In genomic region chrX:149365061-149365460, GRCh38 we compare ENCODE assay signal across 29 cellular contexts.
DNase-seq lines count a peak whose midpoint lies in the region; ATAC-seq, FAIRE-seq and TF ChIP-seq lines count a peak whose summit lies in the region.
"Had no signal": no experiment of that assay in that cellular context is flagged by ENCODE, and none has a peak within 500 bp of the region (broad histone marks: within the 10 kb centered on the region; RNA-seq: fewer than 3 reads in every experiment).

No MANE protein-coding gene starts in this region.

- no peak overlapping the region for H3K4me3 ChIP-seq in bronchial epithelial cell (ENCODE audit: low read depth, low read length)
- H3K4me3 ChIP-seq: adrenal gland, colonic mucosa, neural progenitor cell, spleen, stomach, thyroid gland had no signal

- FAIRE-seq in RCC 7860 (lab: Jason Lieb, UNC) = peak; percentile 96
- FAIRE-seq in bronchial epithelial cell (lab: Jason Lieb, UNC) = no peak
- no peak for FAIRE-seq in urothelium cell line (lab: Jason Lieb, UNC)
- FAIRE-seq: GM19239 had no signal

- H3K36me3 Mint-ChIP-seq in activated naive CD4-positive, alpha-beta T cell treated with anti-CD3 and anti-CD28 coated beads for 36 hours (ENCODE audit: low read depth) = no peaks in the 10 kb centered on the region
- H3K36me3 Mint-ChIP-seq: activated naive CD4-positive, alpha-beta T cell treated with anti-CD3 and anti-CD28 coated beads, Interleukin-2, amount 10 ng/mL, durations not matched to agents 7 days and 5 days; CD14-positive monocyte; immature natural killer cell; neural progenitor cell had no signal

- ATAC-seq in HG02852 (IDR thresholded peaks at IDR 0.05; ENCODE audit: unreplicated experiment) = no peak
- ATAC-seq: activated CD4-positive, alpha-beta T cell treated with anti-CD3 and anti-CD28 coated beads for 36 hours; activated CD8-positive, alpha-beta T cell treated with anti-CD3 and anti-CD28 coated beads for 36 hours; left lobe of liver; right cardiac atrium had no signal

- H3K36me3 ChIP-seq in bronchial epithelial cell (ENCODE audit: control insufficient read depth, insufficient read depth, low read length) = no peaks in the 10 kb centered on the region
- H3K36me3 ChIP-seq: adrenal gland, colonic mucosa, neural progenitor cell, spleen, stomach, thyroid gland had no signal

- CTCF ChIA-PET in activated naive CD4-positive, alpha-beta T cell treated with anti-CD3 and anti-CD28 coated beads for 36 hours (lab: Charles Lee) = interaction anchor here (0.7 kb wide), 1 partner anchor 106 kb away, joined by 3 read pairs; no protein-coding TSS in a partner anchor

- no peak for TF ChIP-seq CTCF in bronchial epithelial cell (IDR thresholded peaks at IDR 0.05; ENCODE audit: insufficient read depth, low read length, severe bottlenecking)

- no peaks in the 10 kb centered on the region for H3K4me1 Mint-ChIP-seq in activated naive CD4-positive, alpha-beta T cell treated with anti-CD3 and anti-CD28 coated beads for 36 hours (ENCODE audit: low read depth)
- H3K4me1 Mint-ChIP-seq: activated CD4-positive, alpha-beta T cell treated with anti-CD3 and anti-CD28 coated beads for 36 hours; activated naive CD4-positive, alpha-beta T cell treated with anti-CD3 and anti-CD28 coated beads, Interleukin-2, amount 10 ng/mL, durations not matched to agents 7 days and 5 days; CD14-positive monocyte; immature natural killer cell had no signal

- DNase-seq in EL (peak; percentile 26), RCC 7860 (ENCODE audit: low spot score) (peak; percentile 76), bronchial epithelial cell (ENCODE audit: low read depth) (peak; percentile 0), urothelium cell line (ENCODE audit: low spot score) (peak; percentile 11)
- DNase-seq in activated naive CD4-positive, alpha-beta T cell treated with anti-CD3 and anti-CD28 coated beads for 36 hours = no peak
- no peak for DNase-seq in activated CD4-positive, CD25-positive, alpha-beta regulatory T cell (lab: John Stamatoyannopoulos, UW)
- DNase-seq: activated CD4-positive, alpha-beta T cell treated with anti-CD3 and anti-CD28 coated beads for 36 hours; activated CD8-positive, alpha-beta memory T cell treated with anti-CD3 and anti-CD28 coated beads, Interleukin-2, amount 50 U/mL, for 48 hours; activated CD8-positive, alpha-beta T cell treated with anti-CD3 and anti-CD28 coated beads for 36 hours; activated naive CD4-positive, alpha-beta T cell treated with anti-CD3 and anti-CD28 coated beads, Interleukin-2, amount 10 ng/mL, durations not matched to agents 7 days and 5 days; adrenal gland; colonic mucosa; effector CD8-positive, alpha-beta T cell; H7; immature natural killer cell; NCI-H1436; NCI-H345; right cardiac atrium; SHP77; spleen; stimulated activated CD8-positive, alpha-beta memory T cell treated with anti-CD3 and anti-CD28 coated beads, Interleukin-4, amount 100 ng/mL, for 48 hours; stomach; thyroid gland had no signal

- intact Hi-C loops in activated naive CD4-positive, alpha-beta T cell treated with anti-CD3 and anti-CD28 coated beads for 36 hours (cut with micrococcal nuclease) = no loop called here

- no peaks in the 10 kb centered on the region for H3K27me3 ChIP-seq in bronchial epithelial cell (ENCODE audit: control insufficient read depth, insufficient read depth, low read length)
- H3K27me3 ChIP-seq: adrenal gland, colonic mucosa, neural progenitor cell, stomach, thyroid gland had no signal

- H3K27ac Mint-ChIP-seq in activated naive CD4-positive, alpha-beta T cell treated with anti-CD3 and anti-CD28 coated beads for 36 hours = no peak overlapping the region
- H3K27ac Mint-ChIP-seq: activated CD4-positive, alpha-beta T cell treated with anti-CD3 and anti-CD28 coated beads for 36 hours; activated CD8-positive, alpha-beta T cell treated with anti-CD3 and anti-CD28 coated beads for 36 hours; activated naive CD4-positive, alpha-beta T cell treated with anti-CD3 and anti-CD28 coated beads, Interleukin-2, amount 10 ng/mL, durations not matched to agents 7 days and 5 days; CD14-positive monocyte; immature natural killer cell; neural progenitor cell; T-helper 2 cell treated with Interferon-gamma antibody and Interleukin-4, amounts not matched to agents 5 μg/mL and 100 μg/mL, for 36 hours had no signal

- H3K4me3 Mint-ChIP-seq in activated naive CD4-positive, alpha-beta T cell treated with anti-CD3 and anti-CD28 coated beads for 36 hours = no peak overlapping the region
- H3K4me3 Mint-ChIP-seq: activated CD4-positive, alpha-beta T cell treated with anti-CD3 and anti-CD28 coated beads for 36 hours; activated CD8-positive, alpha-beta T cell treated with anti-CD3 and anti-CD28 coated beads for 36 hours; activated naive CD4-positive, alpha-beta T cell treated with anti-CD3 and anti-CD28 coated beads, Interleukin-2, amount 10 ng/mL, durations not matched to agents 7 days and 5 days; CD14-positive monocyte; immature natural killer cell; neural progenitor cell; T-helper 2 cell treated with Interferon-gamma antibody and Interleukin-4, amounts not matched to agents 5 μg/mL and 100 μg/mL, for 36 hours had no signal

- H3K9me3 Mint-ChIP-seq in activated naive CD4-positive, alpha-beta T cell treated with anti-CD3 and anti-CD28 coated beads for 36 hours = peaks cover 2% of the 10 kb centered on the region
- H3K9me3 Mint-ChIP-seq: activated naive CD4-positive, alpha-beta T cell treated with anti-CD3 and anti-CD28 coated beads, Interleukin-2, amount 10 ng/mL, durations not matched to agents 7 days and 5 days; T-helper 2 cell treated with Interferon-gamma antibody and Interleukin-4, amounts not matched to agents 5 μg/mL and 100 μg/mL, for 36 hours had no signal

- H3K27me3 Mint-ChIP-seq in activated naive CD4-positive, alpha-beta T cell treated with anti-CD3 and anti-CD28 coated beads for 36 hours (ENCODE audit: low read depth) = no peaks in the 10 kb centered on the region
- H3K27me3 Mint-ChIP-seq: activated naive CD4-positive, alpha-beta T cell treated with anti-CD3 and anti-CD28 coated beads, Interleukin-2, amount 10 ng/mL, durations not matched to agents 7 days and 5 days had no signal

Comparison
In these comparisons a context has a peak if more than half of its experiments do, and no peak if none do; other contexts are left out.
1. DNase-seq: peak in EL (single experiment), RCC 7860 (single experiment), bronchial epithelial cell (single experiment) and urothelium cell line (single experiment); none in activated naive CD4-positive, alpha-beta T cell treated with anti-CD3 and anti-CD28 coated beads for 36 hours (single experiment) and activated CD4-positive, CD25-positive, alpha-beta regulatory T cell (0 of 4).